ENCODE assay signal across 1 cellular context in the genomic region with DNA sequence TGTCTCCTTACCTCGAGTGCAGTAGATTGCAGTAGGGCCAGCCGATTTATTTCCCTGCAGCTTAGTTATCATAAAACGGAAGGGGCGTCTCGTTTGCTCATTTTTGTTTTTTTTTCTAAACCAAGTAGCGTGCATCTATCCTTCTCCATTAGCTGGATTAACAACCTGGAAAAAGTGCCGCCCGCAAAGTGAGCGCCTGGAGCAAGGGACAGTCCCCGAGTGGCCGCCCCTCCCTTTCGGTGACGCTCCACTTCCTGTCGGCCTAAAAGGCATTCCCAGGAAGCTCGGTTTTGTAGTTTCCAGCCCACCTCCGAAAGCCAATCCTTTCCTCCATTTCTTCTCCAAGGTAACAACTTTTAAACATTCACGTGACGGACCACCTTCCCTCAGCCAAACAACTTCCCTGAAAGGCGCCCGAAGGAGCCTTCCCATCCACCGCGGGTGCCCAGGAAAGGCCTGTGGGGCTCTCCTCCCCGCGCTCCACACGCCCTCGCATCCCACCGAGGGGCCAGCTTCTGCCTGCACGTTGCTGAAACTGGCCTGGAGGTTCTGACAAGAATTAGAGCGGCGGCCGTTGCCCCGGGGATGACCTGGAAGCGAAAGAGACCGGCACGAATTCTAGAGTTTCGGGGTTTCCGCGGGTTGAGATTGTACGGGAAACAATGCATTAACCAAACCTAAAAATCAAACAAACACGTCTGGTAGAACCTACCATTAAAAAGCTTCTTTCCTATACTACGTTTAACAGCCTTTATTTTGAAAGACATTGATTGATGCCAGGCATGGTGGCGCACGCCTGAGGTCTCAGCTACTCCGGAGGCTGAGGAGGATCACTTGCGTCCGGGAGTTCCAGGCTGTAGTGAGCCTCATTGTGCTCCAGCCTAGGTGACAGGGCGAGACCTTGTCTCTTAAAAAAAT.
A peak's percentile ranks its signal among the peaks of the same experiment; 100 is the strongest.
TF ChIP-seq lines count a peak whose summit lies in the region.

EXTL2 (minus strand) TSS at position 221 of the 918 bp plus-strand sequence. CDS start 6,085 bp downstream, outside the sequence.

TF ChIP-seq in IMR-90, 13 proteins besides CTCF, POLR2A, EP300 and RAD21 (continued from another document):
- TF ChIP-seq, protein P1, sequence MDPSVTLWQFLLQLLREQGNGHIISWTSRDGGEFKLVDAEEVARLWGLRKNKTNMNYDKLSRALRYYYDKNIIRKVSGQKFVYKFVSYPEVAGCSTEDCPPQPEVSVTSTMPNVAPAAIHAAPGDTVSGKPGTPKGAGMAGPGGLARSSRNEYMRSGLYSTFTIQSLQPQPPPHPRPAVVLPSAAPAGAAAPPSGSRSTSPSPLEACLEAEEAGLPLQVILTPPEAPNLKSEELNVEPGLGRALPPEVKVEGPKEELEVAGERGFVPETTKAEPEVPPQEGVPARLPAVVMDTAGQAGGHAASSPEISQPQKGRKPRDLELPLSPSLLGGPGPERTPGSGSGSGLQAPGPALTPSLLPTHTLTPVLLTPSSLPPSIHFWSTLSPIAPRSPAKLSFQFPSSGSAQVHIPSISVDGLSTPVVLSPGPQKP (IDR thresholded peaks at IDR 0.05; ENCODE audit: borderline replicate concordance, low read depth, low read length): no peak
- TF ChIP-seq MAZ (IDR thresholded peaks at IDR 0.05; ENCODE audit: borderline replicate concordance, low read depth, low read length): peak; percentile 89
TF ChIP-seq in IMR-90: peak in this region for 4.
